ENCODE assay signal across 23 cellular contexts in the genomic region with DNA sequence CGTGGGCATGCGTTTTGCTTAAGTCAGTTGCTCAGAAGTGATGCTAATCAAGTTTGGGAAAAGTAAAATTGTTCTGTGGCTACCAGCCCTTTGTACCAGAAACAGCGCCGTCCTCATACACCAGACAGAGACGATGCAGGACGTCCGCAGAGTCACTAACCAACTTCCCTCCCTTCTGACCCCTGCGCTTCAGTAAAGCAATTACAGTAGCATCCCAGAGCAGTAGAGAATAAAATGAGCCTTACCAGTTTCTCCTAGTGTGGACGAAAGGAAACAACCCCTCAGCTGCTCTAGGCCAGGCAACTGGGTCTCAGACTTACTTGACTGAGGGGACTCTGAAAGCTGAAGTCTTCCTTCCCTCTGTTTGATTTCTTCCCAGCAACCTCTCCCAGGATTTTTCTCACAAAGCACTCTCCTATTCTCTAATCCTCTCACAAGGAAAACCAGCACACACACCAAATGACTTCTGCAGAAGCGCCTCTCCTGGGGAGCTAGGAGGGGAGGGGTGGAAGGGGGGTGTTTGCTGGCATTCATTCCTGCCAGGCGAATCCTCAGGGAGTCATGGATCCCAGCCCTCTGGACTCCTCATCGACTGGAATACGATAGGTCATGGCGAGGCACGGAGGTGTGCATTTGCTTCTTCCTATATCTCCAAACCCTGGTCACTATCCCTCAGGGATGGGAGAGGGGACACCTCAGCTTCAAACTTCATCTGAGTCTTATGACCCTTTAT. TPM values are rescaled to one million over a fixed set of nuclear protein-coding genes. Genes with fewer than 3 reads are reported as not detected.
A peak's percentile ranks its signal among the peaks of the same experiment; 100 is the strongest.
DNase-seq lines count a peak whose midpoint lies in the region; ATAC-seq and TF ChIP-seq lines count a peak whose summit lies in the region.
"Had no signal": no experiment of that assay in that cellular context is flagged by ENCODE, and none has a peak within 500 bp of the region (broad histone marks: within the 10 kb centered on the region; RNA-seq: fewer than 3 reads in every experiment).

No MANE protein-coding gene starts in this region.

- peak overlapping the region; percentile 79 to 98 (median 91) for H3K27ac Mint-ChIP-seq in brain
- no peak overlapping the region for H3K27ac Mint-ChIP-seq in type B pancreatic cell
- H3K27ac Mint-ChIP-seq: activated B cell treated with CpG ODN at 0.5 μM for 24 hours; activated CD4-positive, alpha-beta memory T cell treated with anti-CD3 and anti-CD28 coated beads for 36 hours had no signal

- no peak overlapping the region for H3K4me3 ChIP-seq in cardiac muscle cell
- H3K4me3 ChIP-seq in right atrium auricular region: no peak overlapping the region
- H3K4me3 ChIP-seq: A549, BLaER1, esophagus muscularis mucosa, gastrocnemius medialis, left ventricle myocardium inferior, mucosa of descending colon had no signal

- H3K36me3 ChIP-seq in cardiac muscle cell (no peaks in the 10 kb centered on the region), right atrium auricular region (no peaks in the 10 kb centered on the region)
- H3K36me3 ChIP-seq: BLaER1, esophagus muscularis mucosa, gastrocnemius medialis, left ventricle myocardium inferior had no signal

- H3K9me3 ChIP-seq in cardiac muscle cell (ENCODE audit: low read depth) (no peaks in the 10 kb centered on the region), right atrium auricular region (no peaks in the 10 kb centered on the region)
- H3K9me3 ChIP-seq: A549, BLaER1, esophagus muscularis mucosa, gastrocnemius medialis, left ventricle myocardium inferior, mucosa of descending colon had no signal

- H3K4me1 Mint-ChIP-seq in brain (peaks cover 47% of the 10 kb centered on the region), type B pancreatic cell (ENCODE audit: unreplicated experiment) (peaks cover 13% of the 10 kb centered on the region)
- H3K4me1 Mint-ChIP-seq: activated B cell treated with CpG ODN at 0.5 μM for 24 hours had no signal

- H3K36me3 Mint-ChIP-seq in brain (peaks cover 9% of the 10 kb centered on the region), type B pancreatic cell (no peaks in the 10 kb centered on the region)
- H3K36me3 Mint-ChIP-seq: activated CD4-positive, alpha-beta memory T cell treated with anti-CD3 and anti-CD28 coated beads for 36 hours had no signal

- H3K4me3 Mint-ChIP-seq in brain (peak overlapping the region; percentile 79 to 92 (median 87)), type B pancreatic cell (peak overlapping the region; percentile 59)
- H3K4me3 Mint-ChIP-seq: activated B cell treated with CpG ODN at 0.5 μM for 24 hours; activated CD4-positive, alpha-beta memory T cell treated with anti-CD3 and anti-CD28 coated beads for 36 hours had no signal

- peak in 1 of 2 donors; percentile 1 for DNase-seq in cardiac muscle cell (ENCODE audit: low read depth in 1 of 2, low spot score in 1 of 2)
- no peak for DNase-seq in right atrium auricular region (ENCODE audit: low spot score)
- DNase-seq in left kidney (ENCODE audit: low read depth, low spot score): peak; percentile 9
- DNase-seq in type B pancreatic cell (ENCODE audit: extremely low spot score, unreplicated experiment): no peak
- DNase-seq in ureter (ENCODE audit: low spot score): no peak
- DNase-seq in H4 (ENCODE audit: low spot score): no peak
- DNase-seq: activated B cell treated with CpG ODN at 0.5 μM for 24 hours; activated CD4-positive, alpha-beta memory T cell treated with anti-CD3 and anti-CD28 coated beads for 36 hours; activated naive CD4-positive, alpha-beta T cell; amniotic stem cell; effector memory CD4-positive, alpha-beta T cell; gastrocnemius medialis; left ventricle myocardium inferior; mucosa of descending colon; occipital lobe; RPMI8226; stimulated activated CD8-positive, alpha-beta memory T cell treated with anti-CD3 and anti-CD28 coated beads, Interleukin-4, amount 100 ng/mL, for 48 hours; T-helper 9 cell had no signal

- H3K4me1 ChIP-seq in cardiac muscle cell (ENCODE audit: low read depth) (peaks cover 4% of the 10 kb centered on the region), right atrium auricular region (no peaks in the 10 kb centered on the region)
- H3K4me1 ChIP-seq: A549, BLaER1, esophagus muscularis mucosa, gastrocnemius medialis, left ventricle myocardium inferior had no signal

- H3K27me3 Mint-ChIP-seq in brain (peaks cover 7% of the 10 kb centered on the region), type B pancreatic cell (no peaks in the 10 kb centered on the region)
- H3K27me3 Mint-ChIP-seq: activated B cell treated with CpG ODN at 0.5 μM for 24 hours; activated CD4-positive, alpha-beta memory T cell treated with anti-CD3 and anti-CD28 coated beads for 36 hours had no signal

- ATAC-seq in HG03159 (IDR thresholded peaks at IDR 0.05; ENCODE audit: unreplicated experiment): no peak
- ATAC-seq: A549, gastrocnemius medialis, mucosa of descending colon had no signal

- H3K27me3 ChIP-seq in cardiac muscle cell (no peaks in the 10 kb centered on the region), right atrium auricular region (no peaks in the 10 kb centered on the region)
- H3K27me3 ChIP-seq: gastrocnemius medialis had no signal

- no peak for TF ChIP-seq CTCF in cardiac muscle cell (IDR thresholded peaks at IDR 0.05; ENCODE audit: low read depth, low read length)
- TF ChIP-seq CTCF in right atrium auricular region (IDR thresholded peaks at IDR 0.05): no peak
- TF ChIP-seq CTCF in brain (conservative IDR thresholded peaks at IDR 0.05): no peak
- TF ChIP-seq CTCF in type B pancreatic cell (conservative IDR thresholded peaks at IDR 0.05): no peak

- H3K9me3 Mint-ChIP-seq in brain (peaks cover 0 to 5% (median 0%) of the 10 kb centered on the region in 5 experiments), type B pancreatic cell (no peaks in the 10 kb centered on the region)
- H3K9me3 Mint-ChIP-seq: activated B cell treated with CpG ODN at 0.5 μM for 24 hours; activated CD4-positive, alpha-beta memory T cell treated with anti-CD3 and anti-CD28 coated beads for 36 hours had no signal

- H3K27ac ChIP-seq in cardiac muscle cell (peak overlapping the region; percentile 60), right atrium auricular region (no peak overlapping the region)
- H3K27ac ChIP-seq: A549, BLaER1, esophagus muscularis mucosa, gastrocnemius medialis, left ventricle myocardium inferior had no signal

RNA-seq across cellular contexts. Expression of gene MID1, which starts 56.0 kb away (rescaled TPM):
- 41.2 and 63.9 TPM in 2 replicates for total RNA-seq in cardiac muscle cell
- polyA plus RNA-seq in cardiac muscle cell: 34.6 and 56.1 TPM in 2 replicates
- 1 to 10 TPM; 8.0 to 9.6 TPM for total RNA-seq in right atrium auricular region
- polyA plus RNA-seq in brain (ENCODE audit: insufficient read depth, low read depth, low replicate concordance): 7.4 TPM
- 22.4 and 52.7 TPM in 2 replicates for total RNA-seq in type B pancreatic cell (ENCODE audit: low replicate concordance)
- total RNA-seq in ureter: 31.8 TPM
- total RNA-seq in H4 (2014; rRNA removed; shearing (Covaris generic)): 9.1 and 14.3 TPM in 2 replicates
